Comparison of ENCODE assay signal across 14 cellular contexts in genomic region chr7:36175872-36176271, GRCh38. TPM values are rescaled to one million over a fixed set of nuclear protein-coding genes. Genes with fewer than 3 reads are reported as not detected.
A peak's percentile ranks its signal among the peaks of the same experiment; 100 is the strongest.
DNase-seq lines count a peak whose midpoint lies in the region; ATAC-seq and TF ChIP-seq lines count a peak whose summit lies in the region.
"Had no signal": no experiment of that assay in that cellular context is flagged by ENCODE, and none has a peak within 500 bp of the region (broad histone marks: within the 10 kb centered on the region; RNA-seq: fewer than 3 reads in every experiment).

No MANE protein-coding gene starts in this region.

- no peaks in the 10 kb centered on the region for H3K36me3 Mint-ChIP-seq in stimulated activated effector memory CD8-positive, alpha-beta T cell treated with anti-CD3 and anti-CD28 coated beads, Interleukin-12 subunit alpha, Interleukin-12 subunit beta, amount 100 ng/mL, for 72 hours
- H3K36me3 Mint-ChIP-seq in immature natural killer cell, result no peaks in the 10 kb centered on the region
- H3K36me3 Mint-ChIP-seq in CD8-positive, alpha-beta memory T cell, result peaks cover 0 to 8% (median 0%) of the 10 kb centered on the region in 3 donors

- CTCF ChIA-PET in CD8-positive, alpha-beta memory T cell (lab: Charles Lee), result no interaction called here

- H3K27me3 Mint-ChIP-seq in immature natural killer cell (ENCODE audit: low read depth in 3 of 3), result peaks cover 1 to 3% (median 2%) of the 10 kb centered on the region in 3 donors
- peaks cover 2 to 3% of the 10 kb centered on the region in 2 donors for H3K27me3 Mint-ChIP-seq in CD8-positive, alpha-beta memory T cell
- H3K27me3 Mint-ChIP-seq: activated T-cell treated with anti-CD3 and anti-CD28 coated beads, Interleukin-2, amount 50 U/mL, for 24 hours had no signal

- TF ChIP-seq CTCF in SU-DHL-6 (IDR thresholded peaks at IDR 0.05; ENCODE audit: insufficient read depth, low read length, poor library complexity, severe bottlenecking), result no peak

- ATAC-seq in left lobe of liver (peak; percentile 58), HG03520 (IDR thresholded peaks at IDR 0.05; ENCODE audit: unreplicated experiment) (no peak)
- no peak for ATAC-seq in stimulated activated effector memory CD8-positive, alpha-beta T cell treated with anti-CD3 and anti-CD28 coated beads, Interleukin-12 subunit alpha, Interleukin-12 subunit beta, amount 100 ng/mL, for 72 hours

- no peak overlapping the region for H2AFZ ChIP-seq in SU-DHL-6 (ENCODE audit: low read depth, low read length, severe bottlenecking)
- H2AFZ ChIP-seq: hepatocyte had no signal

- H3K4me1 ChIP-seq in CD8-positive, alpha-beta memory T cell (ENCODE audit: insufficient read depth, low read length), result no peaks in the 10 kb centered on the region

- peaks cover 23% of the 10 kb centered on the region for H3F3A ChIP-seq in SU-DHL-6 (ENCODE audit: insufficient read depth)

- no peak overlapping the region for H3K4me3 ChIP-seq in SU-DHL-6 (ENCODE audit: insufficient read depth, low read length, poor library complexity, severe bottlenecking)
- H3K4me3 ChIP-seq in CD8-positive, alpha-beta memory T cell (ENCODE audit: low read length), result no peak overlapping the region
- H3K4me3 ChIP-seq: hepatocyte, smooth muscle cell had no signal

- no peaks in the 10 kb centered on the region for H3K9me2 ChIP-seq in SU-DHL-6 (replicated peaks; ENCODE audit: insufficient read depth, low read length)

- H3K9me3 Mint-ChIP-seq in stimulated activated effector memory CD8-positive, alpha-beta T cell treated with anti-CD3 and anti-CD28 coated beads, Interleukin-12 subunit alpha, Interleukin-12 subunit beta, amount 100 ng/mL, for 72 hours, result no peaks in the 10 kb centered on the region
- no peaks in the 10 kb centered on the region for H3K9me3 Mint-ChIP-seq in immature natural killer cell
- peaks cover 0 to 2% (median 0%) of the 10 kb centered on the region in 5 donors for H3K9me3 Mint-ChIP-seq in CD8-positive, alpha-beta memory T cell
- H3K9me3 Mint-ChIP-seq: activated T-cell treated with anti-CD3 and anti-CD28 coated beads, Interleukin-2, amount 50 U/mL, for 24 hours had no signal

- no peaks in the 10 kb centered on the region for H4K20me1 ChIP-seq in SU-DHL-6 (ENCODE audit: low read depth, low read length)

- H3K4me1 Mint-ChIP-seq in stimulated activated effector memory CD8-positive, alpha-beta T cell treated with anti-CD3 and anti-CD28 coated beads, Interleukin-12 subunit alpha, Interleukin-12 subunit beta, amount 100 ng/mL, for 72 hours, result peaks cover 14% of the 10 kb centered on the region
- peaks cover 3 to 8% of the 10 kb centered on the region in 2 donors for H3K4me1 Mint-ChIP-seq in immature natural killer cell
- H3K4me1 Mint-ChIP-seq in CD8-positive, alpha-beta memory T cell, result peaks cover 2 to 10% (median 5%) of the 10 kb centered on the region in 3 donors
- H3K4me1 Mint-ChIP-seq: endodermal cell had no signal

- peak overlapping the region; percentile 45 for H3K27ac Mint-ChIP-seq in stimulated activated effector memory CD8-positive, alpha-beta T cell treated with anti-CD3 and anti-CD28 coated beads, Interleukin-12 subunit alpha, Interleukin-12 subunit beta, amount 100 ng/mL, for 72 hours
- no peak overlapping the region for H3K27ac Mint-ChIP-seq in immature natural killer cell
- H3K27ac Mint-ChIP-seq in CD8-positive, alpha-beta memory T cell, result no peak overlapping the region
- H3K27ac Mint-ChIP-seq: activated T-cell treated with anti-CD3 and anti-CD28 coated beads, Interleukin-2, amount 50 U/mL, for 24 hours; endodermal cell had no signal

- DNase-seq in GF-D8 (lab: John Stamatoyannopoulos, UW) (peak; percentile 81), left lobe of liver (ENCODE audit: low spot score) (no peak), NCI-H1694 treated with DMSO at 0.1 percent for 48 hours (lab: John Stamatoyannopoulos, UW) (no peak), immature natural killer cell (no peak)
- DNase-seq in stimulated activated effector memory CD8-positive, alpha-beta T cell treated with anti-CD3 and anti-CD28 coated beads, Interleukin-12 subunit alpha, Interleukin-12 subunit beta, amount 100 ng/mL, for 72 hours (ENCODE audit: low spot score in 2 of 2), result no peak
- no peak for DNase-seq in CD8-positive, alpha-beta memory T cell
- DNase-seq: activated CD4-positive, CD25-positive, alpha-beta regulatory T cell; activated T-cell treated with anti-CD3 and anti-CD28 coated beads, Interleukin-2, amount 50 U/mL, for 24 hours; endodermal cell; NCI-H2227 treated with DMSO at 0.1 percent for 48 hours had no signal

- H3K9ac ChIP-seq in SU-DHL-6 (ENCODE audit: low read length), result peak overlapping the region; percentile 24; the same call in 1 of the 2 replicates

- no peaks in the 10 kb centered on the region for H3K27me3 ChIP-seq in SU-DHL-6 (ENCODE audit: low read length)
- no peaks in the 10 kb centered on the region for H3K27me3 ChIP-seq in CD8-positive, alpha-beta memory T cell (ENCODE audit: insufficient read depth, low read length, poor library complexity, severe bottlenecking)
- H3K27me3 ChIP-seq: hepatocyte had no signal

- no peaks in the 10 kb centered on the region for H3K9me3 ChIP-seq in SU-DHL-6 (ENCODE audit: insufficient read depth, low read length)
- no peaks in the 10 kb centered on the region for H3K9me3 ChIP-seq in CD8-positive, alpha-beta memory T cell (ENCODE audit: low read length)

- H3K4me3 Mint-ChIP-seq in stimulated activated effector memory CD8-positive, alpha-beta T cell treated with anti-CD3 and anti-CD28 coated beads, Interleukin-12 subunit alpha, Interleukin-12 subunit beta, amount 100 ng/mL, for 72 hours, result no peak overlapping the region
- H3K4me3 Mint-ChIP-seq in immature natural killer cell, result no peak overlapping the region
- H3K4me3 Mint-ChIP-seq in CD8-positive, alpha-beta memory T cell, result no peak overlapping the region
- H3K4me3 Mint-ChIP-seq: activated T-cell treated with anti-CD3 and anti-CD28 coated beads, Interleukin-2, amount 50 U/mL, for 24 hours; endodermal cell had no signal

- peaks cover 100% of the 10 kb centered on the region for H3K79me2 ChIP-seq in SU-DHL-6 (ENCODE audit: insufficient read depth, low read length)

- peak overlapping the region; percentile 14 for H3K4me2 ChIP-seq in SU-DHL-6 (ENCODE audit: low read depth, low read length, poor library complexity, severe bottlenecking)
- H3K4me2 ChIP-seq: hepatocyte, smooth muscle cell had no signal

- peak overlapping the region; percentile 75 for H3K27ac ChIP-seq in SU-DHL-6 (ENCODE audit: low read depth, low read length)
- no peak overlapping the region for H3K27ac ChIP-seq in CD8-positive, alpha-beta memory T cell (ENCODE audit: low read depth, low read length)

- POLR2A ChIA-PET in CD8-positive, alpha-beta memory T cell (lab: Charles Lee), result no interaction called here

- 0 out of 2 replicates have a peak, but pooled peaks cover 3% of the 10 kb centered on the region for H3K36me3 ChIP-seq in SU-DHL-6 (ENCODE audit: low read length)
- H3K36me3 ChIP-seq in CD8-positive, alpha-beta memory T cell (ENCODE audit: insufficient read depth, low read length), result no peaks in the 10 kb centered on the region

RNA-seq across cellular contexts. Expression of gene EEPD1, which starts 22.8 kb away (rescaled TPM):
- total RNA-seq in left lobe of liver, result 10.3 TPM
- 1 to 10 TPM; 1.3 to 4.4 (median 2.1) TPM for polyA plus RNA-seq in immature natural killer cell
- under 1 TPM; 0.66 to 0.84 TPM for total RNA-seq in CD8-positive, alpha-beta memory T cell
- 15.0 TPM for polyA plus RNA-seq in CD8-positive, alpha-beta memory T cell
